Comparison of ENCODE assay signal across 7 cellular contexts in genomic region chr3:72996121-72996472, GRCh38. TPM values are rescaled to one million over a fixed set of nuclear protein-coding genes. Genes with fewer than 3 reads are reported as not detected.
DNase-seq lines count a peak whose midpoint lies in the region; ATAC-seq, FAIRE-seq and TF ChIP-seq lines count a peak whose summit lies in the region.

No MANE protein-coding gene starts in this region.

- H3K9me3 ChIP-seq in IMR-90 (ENCODE audit: control insufficient read depth, insufficient read depth, low read length) (no peaks in the 10 kb centered on the region), adipocyte (ENCODE audit: control insufficient read depth, low read length) (no peaks in the 10 kb centered on the region), keratinocyte (ENCODE audit: control insufficient read depth, low read depth, low read length) (no peaks in the 10 kb centered on the region), stomach smooth muscle (ENCODE audit: control insufficient read depth in 2 of 2, low read length in 2 of 2) (no peaks in the 10 kb centered on the region)

- peak overlapping the region; percentile 98 for H3K4ac ChIP-seq in IMR-90 (ENCODE audit: low read depth, low read length)

- H3K36me3 ChIP-seq in IMR-90 (ENCODE audit: control insufficient read depth, insufficient read depth, low read length) = peaks cover 3% of the 10 kb centered on the region
- H3K36me3 ChIP-seq in adipocyte (ENCODE audit: control insufficient read depth, insufficient read depth, low read length, severe bottlenecking) = peaks cover 18% of the 10 kb centered on the region
- H3K36me3 ChIP-seq in keratinocyte (ENCODE audit: control insufficient read depth in 2 of 2, extremely low read depth in 1 of 2, insufficient read depth in 2 of 2, low read length in 2 of 2) = peaks cover 0 to 10% of the 10 kb centered on the region in 2 experiments
- H3K36me3 ChIP-seq in stomach smooth muscle (ENCODE audit: control insufficient read depth in 2 of 2, insufficient read depth in 2 of 2, low read length in 2 of 2) = peaks cover 3 to 4% of the 10 kb centered on the region in 2 donors

- H3K9ac ChIP-seq in IMR-90 (ENCODE audit: low read depth, low read length) (peak overlapping the region; percentile 89), adipocyte (ENCODE audit: low read length) (peak overlapping the region; percentile 95), keratinocyte (ENCODE audit: control insufficient read depth, extremely low read depth, insufficient read depth, low read length) (peak overlapping the region; percentile 84), stomach smooth muscle (ENCODE audit: low read length in 2 of 2) (peak overlapping the region; percentile 52 to 99)

- no peak for TF ChIP-seq RAD21 in IMR-90 (IDR thresholded peaks at IDR 0.05; ENCODE audit: low read length)

- H3K56ac ChIP-seq in IMR-90 (ENCODE audit: extremely low read depth, insufficient read depth, low read length) = peak overlapping the region; percentile 83

- FAIRE-seq in keratinocyte (lab: Jason Lieb, UNC) = no peak

- BruUV-seq in IMR-90 (replicated peaks; lab: Mats Ljungman, UMichigan) = no TSS peak

- H4K91ac ChIP-seq in IMR-90 (ENCODE audit: insufficient read depth, low read depth, low read length) = peak overlapping the region; percentile 96

- peak overlapping the region; percentile 97 for H3K14ac ChIP-seq in IMR-90 (replicated peaks; ENCODE audit: low read depth, low read length)

- peaks cover 3 to 6% of the 10 kb centered on the region in 2 experiments; a peak in 2 of 4 replicates for H3K79me1 ChIP-seq in IMR-90 (ENCODE audit: low read depth in 1 of 2, low read length in 2 of 2)

- CTCF ChIA-PET in IMR-90 (lab: Yijun Ruan, JAX) = no interaction called here

- H2BK20ac ChIP-seq in IMR-90 (ENCODE audit: low read depth, low read length) = peak overlapping the region; percentile 38; the same call in 1 of the 2 replicates

- peak overlapping the region; percentile 87 for H2BK120ac ChIP-seq in IMR-90 (ENCODE audit: low read depth, low read length)

- in situ Hi-C loops in IMR-90 (cut with MboI; ENCODE audit: low sequenced_read_pairs) = no loop called here

- H3K27ac ChIP-seq in IMR-90 (ENCODE audit: insufficient read depth, low read length) (peak overlapping the region; percentile 97), keratinocyte (ENCODE audit: control insufficient read depth, insufficient read depth, low read length) (peak overlapping the region; percentile 55), stomach smooth muscle (ENCODE audit: low read length) (peak overlapping the region; percentile 96)

- peak overlapping the region; percentile 98 to 100 for H4K8ac ChIP-seq in IMR-90 (ENCODE audit: low read depth in 2 of 2, low read length in 2 of 2)

- TF ChIP-seq CTCF in IMR-90 (conservative IDR thresholded peaks at IDR 0.05; ENCODE audit: low read depth, low read length) = no peak
- no peak for TF ChIP-seq CTCF in keratinocyte (optimal IDR thresholded peaks at IDR 0.05 in 1 of 3, IDR thresholded peaks at IDR 0.05 in 1 of 3, conservative IDR thresholded peaks at IDR 0.05 in 1 of 3; ENCODE audit: extremely low read depth in 1 of 3, insufficient read depth in 2 of 3, low read length in 3 of 3)

- intact Hi-C loops in IMR-90 (cut with micrococcal nuclease) = loop anchor here (5.0 kb wide), 4 partner anchors 41 to 109 kb away; partner anchors contain the start of gene GXYLT2

- H3K4me2 ChIP-seq in IMR-90 (ENCODE audit: low read depth, low read length) (peak overlapping the region; percentile 93), keratinocyte (ENCODE audit: control insufficient read depth, extremely low read depth, insufficient read depth, low read depth, low read length) (peak overlapping the region; percentile 60)

- H3K27me3 ChIP-seq in IMR-90 (ENCODE audit: control insufficient read depth, insufficient read depth, low read length) (no peaks in the 10 kb centered on the region), adipocyte (replicated peaks; ENCODE audit: control insufficient read depth, insufficient read depth, low read length) (no peaks in the 10 kb centered on the region), keratinocyte (ENCODE audit: control insufficient read depth, extremely low read depth, insufficient read depth, low read length) (no peaks in the 10 kb centered on the region), stomach smooth muscle (ENCODE audit: control insufficient read depth in 1 of 2, insufficient read depth in 2 of 2, low read length in 2 of 2) (no peaks in the 10 kb centered on the region)

- no peak for TF ChIP-seq POLR2A in IMR-90 (IDR thresholded peaks at IDR 0.05; ENCODE audit: low read depth, low read length)

- H2AFZ ChIP-seq in IMR-90 (replicated peaks; ENCODE audit: low read length, poor library complexity) (peak overlapping the region; percentile 98), keratinocyte (ENCODE audit: control insufficient read depth, low read length) (peak overlapping the region; percentile 78)

- H2BK15ac ChIP-seq in IMR-90 (ENCODE audit: low read depth, low read length) = peak overlapping the region; percentile 33; the same call in 1 of the 3 replicates

- dilution Hi-C loops in IMR-90 (cut with HindIII; ENCODE audit: low sequenced_read_pairs, unreplicated experiment) (no loop called here), keratinocyte (cut with MboI; ENCODE audit: extremely low pct_ligation_motif_present, low sequenced_read_pairs) (no loop called here)

- ATAC-seq in IMR-90 (ENCODE audit: low read depth) (no peak), GM19452 (IDR thresholded peaks at IDR 0.05; ENCODE audit: unreplicated experiment) (no peak)

- H3K79me2 ChIP-seq in keratinocyte (ENCODE audit: control insufficient read depth, insufficient read depth, low read length) = peaks cover 42% of the 10 kb centered on the region

- peak overlapping the region; percentile 91 for H2AK5ac ChIP-seq in IMR-90 (ENCODE audit: low read depth, low read length)

- peak overlapping the region; percentile 77 for H2AK9ac ChIP-seq in IMR-90 (replicated peaks; ENCODE audit: low read depth, low read length, poor library complexity)

- H2BK5ac ChIP-seq in IMR-90 (ENCODE audit: low read depth, low read length, poor library complexity, severe bottlenecking) = peak overlapping the region; percentile 84

- 100% methylated on average over 5 of the region's 20 CpGs; no CpG with 5 or more reads in 1 of the 2 experiments for WGBS in IMR-90 (ENCODE audit: extremely low coverage in 2 of 2, insufficient read length in 1 of 2), 2 experiments

- peak overlapping the region; percentile 80 for H3K18ac ChIP-seq in IMR-90 (ENCODE audit: low read depth, low read length)

- peaks cover 37% of the 10 kb centered on the region for H4K20me1 ChIP-seq in IMR-90 (ENCODE audit: insufficient read depth, low read length)
- H4K20me1 ChIP-seq in keratinocyte (ENCODE audit: control insufficient read depth, extremely low read depth, insufficient read depth, low read length) = peaks cover 10% of the 10 kb centered on the region

- peaks cover 8% of the 10 kb centered on the region for H3K4me1 ChIP-seq in IMR-90 (ENCODE audit: control insufficient read depth, insufficient read depth, low read length)
- peaks cover 37% of the 10 kb centered on the region for H3K4me1 ChIP-seq in adipocyte (ENCODE audit: control insufficient read depth, insufficient read depth, low read length)
- H3K4me1 ChIP-seq in keratinocyte (ENCODE audit: control insufficient read depth, extremely low read depth, insufficient read depth, low read length) = peaks cover 11% of the 10 kb centered on the region
- peaks cover 15% of the 10 kb centered on the region for H3K4me1 ChIP-seq in stomach smooth muscle (ENCODE audit: control insufficient read depth, insufficient read depth, low read length)

- POLR2A ChIA-PET in IMR-90 (lab: Charles Lee; ENCODE audit: unreplicated experiment) = interaction anchor here (0.6 kb wide), 1 partner anchor 15 kb away, joined by 3 read pairs; no protein-coding TSS in a partner anchor

- H3K4me3 ChIP-seq in IMR-90 (ENCODE audit: insufficient read depth, low read depth, low read length) (peak overlapping the region; percentile 79), adipocyte (ENCODE audit: low read length) (peak overlapping the region; percentile 94), keratinocyte (ENCODE audit: control insufficient read depth in 2 of 3, extremely low read depth in 1 of 3, insufficient read depth in 2 of 3, low read depth in 1 of 3, low read length in 3 of 3) (peak overlapping the region; percentile 22 to 74 (median 52)), stomach smooth muscle (ENCODE audit: low read length in 2 of 2) (peak overlapping the region; percentile 65 to 83)

- peak overlapping the region; percentile 99 for H4K5ac ChIP-seq in IMR-90 (ENCODE audit: low read depth, low read length)

- peaks cover 3% of the 10 kb centered on the region; the same call in 1 of the 2 replicates for H3K9me1 ChIP-seq in IMR-90 (ENCODE audit: insufficient read depth, low read length)
- no peaks in the 10 kb centered on the region for H3K9me1 ChIP-seq in keratinocyte (ENCODE audit: control insufficient read depth, extremely low read depth, insufficient read depth, low read length)

- H3K23ac ChIP-seq in IMR-90 (ENCODE audit: low read depth, low read length) = peak overlapping the region; percentile 95

- DNase-seq in IMR-90 = no peak
- DNase-seq in adipocyte (ENCODE audit: low read depth) = no peak
- DNase-seq in keratinocyte (ENCODE audit: low read depth, low spot score) = no peak
- DNase-seq in SW 1271 (lab: John Stamatoyannopoulos, UW) = no peak
- no peak for DNase-seq in DMS114 treated with DMSO at 0.1 percent for 48 hours (lab: John Stamatoyannopoulos, UW; ENCODE audit: unreplicated experiment)

TF ChIP-seq in IMR-90, 13 proteins besides CTCF, POLR2A, EP300 and RAD21 (continues in another document):
- no peak for TF ChIP-seq RFX5 (IDR thresholded peaks at IDR 0.05; ENCODE audit: low read depth, low read length)

RNA-seq across cellular contexts. Expression of gene PPP4R2, which starts 0.5 kb away (rescaled TPM):
- 31.4 and 60.0 TPM in 2 replicates for total RNA-seq in IMR-90 (2012; rRNA removed)
- polyA plus RNA-seq in IMR-90 (2012; rRNA removed) (11.9 and 13.5 TPM in 2 replicates), keratinocyte (19.2 to 46.6 TPM (median 19.3 TPM) in 3 replicates)
- 0.88 and 1.7 TPM in 2 replicates for polyA plus RNA-seq in IMR-90 (2012; cell fraction: cytosol; rRNA removed)
- 0.77 and 14.4 TPM in 2 replicates for polyA plus RNA-seq in IMR-90 (2012; cell fraction: nucleus; rRNA removed; ENCODE audit: low replicate concordance)
- 46.7 TPM for polyA plus RNA-seq in keratinocyte (2011; ENCODE audit: low read depth)
- 13.0 and 24.2 TPM in 2 replicates for polyA plus RNA-seq in keratinocyte (2011; cell fraction: cytosol; rRNA removed)
- 19.5 and 26.1 TPM in 2 replicates for polyA plus RNA-seq in keratinocyte (2011; cell fraction: nucleus; rRNA removed)
- polyA plus RNA-seq in keratinocyte (2012; ENCODE audit: low replicate concordance) = 25.6 and 32.0 TPM in 2 replicates
- polyA minus RNA-seq in keratinocyte = 0.72 to 21.5 TPM (median 8.9 TPM) in 3 replicates
- 11.3 TPM for polyA minus RNA-seq in keratinocyte (2011; cell fraction: cytosol; rRNA and poly(A)+ RNA removed)
- 10.2 and 26.3 TPM in 2 replicates for polyA minus RNA-seq in keratinocyte (2011; cell fraction: nucleus; rRNA and poly(A)+ RNA removed)
